In the genomic region with DNA sequence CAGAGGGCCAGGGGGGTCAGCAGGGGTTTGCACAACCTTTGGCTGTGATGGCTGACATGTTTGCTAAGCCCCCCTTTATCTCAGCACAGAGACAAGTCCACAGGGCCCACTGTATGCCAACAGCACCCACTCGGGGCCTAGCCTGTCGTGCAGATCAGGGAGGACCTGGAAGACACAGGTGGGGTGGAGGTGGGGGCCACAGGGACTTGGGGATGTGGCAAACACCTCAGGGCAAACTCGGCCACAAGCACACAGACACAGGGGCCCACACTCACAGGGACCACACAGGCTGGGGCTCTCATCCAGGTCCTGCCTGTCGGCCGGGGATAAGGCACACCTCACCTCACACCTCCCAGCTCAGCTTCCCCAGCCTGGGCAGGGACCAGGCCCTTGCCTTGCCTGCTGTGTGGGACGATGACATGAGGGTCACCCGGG, we compare ENCODE assay signal across 22 cellular contexts.
A peak's percentile ranks its signal among the peaks of the same experiment; 100 is the strongest.
DNase-seq lines count a peak whose midpoint lies in the region; ATAC-seq and TF ChIP-seq lines count a peak whose summit lies in the region.
"Had no signal": no experiment of that assay in that cellular context is flagged by ENCODE, and none has a peak within 500 bp of the region (broad histone marks: within the 10 kb centered on the region; RNA-seq: fewer than 3 reads in every experiment).

No MANE protein-coding gene starts in this region.

- no peaks in the 10 kb centered on the region for H3K36me3 ChIP-seq in lower lobe of right lung
- H3K36me3 ChIP-seq in upper lobe of left lung, result no peaks in the 10 kb centered on the region
- no peaks in the 10 kb centered on the region for H3K36me3 ChIP-seq in MM.1S (replicated peaks; ENCODE audit: insufficient read depth, low read length)
- H3K36me3 ChIP-seq: heart right ventricle, prostate gland had no signal

- CTCF ChIA-PET in activated CD8-positive, alpha-beta T cell treated with anti-CD3 and anti-CD28 coated beads for 36 hours (lab: Charles Lee), result no interaction called here

- H3K9me3 Mint-ChIP-seq in activated CD8-positive, alpha-beta T cell treated with anti-CD3 and anti-CD28 coated beads for 36 hours, result no peaks in the 10 kb centered on the region
- H3K9me3 Mint-ChIP-seq in progenitor cell of endocrine pancreas (ENCODE audit: low read depth), result no peaks in the 10 kb centered on the region
- H3K9me3 Mint-ChIP-seq: activated T-helper 17 cell treated with anti-CD3 and anti-CD28 coated beads, Interleukin-2, amount 50 U/mL, for 72 hours; natural killer cell treated with Interleukin-12 subunit alpha and Interleukin-12 subunit beta and Interleukin-15 and Interleukin-18, amount 100 ng/mL, for 72 hours had no signal

- H3K27me3 ChIP-seq in lower lobe of right lung (ENCODE audit: low read depth), result peaks cover 8% of the 10 kb centered on the region
- no peaks in the 10 kb centered on the region for H3K27me3 ChIP-seq in upper lobe of left lung
- H3K27me3 ChIP-seq in MM.1S (replicated peaks; ENCODE audit: insufficient read depth, low read length), result no peaks in the 10 kb centered on the region
- H3K27me3 ChIP-seq: testis had no signal

- H3K4me1 ChIP-seq in lower lobe of right lung, result no peaks in the 10 kb centered on the region
- H3K4me1 ChIP-seq in upper lobe of left lung, result peaks cover 0 to 7% (median 3%) of the 10 kb centered on the region in 4 donors
- H3K4me1 ChIP-seq in MM.1S (ENCODE audit: low read length), result peaks cover 13% of the 10 kb centered on the region
- H3K4me1 ChIP-seq: prostate gland, testis had no signal

- 0 out of 2 replicates have a peak, but pooled peaks cover 3% of the 10 kb centered on the region for H3K79me2 ChIP-seq in MM.1S (ENCODE audit: low read length)

- WGBS in upper lobe of left lung, 2 donors, result 88 to 91% methylated on average over 6 to 7 of the region's 7 CpGs

- no peak for TF ChIP-seq CTCF in activated CD8-positive, alpha-beta T cell treated with anti-CD3 and anti-CD28 coated beads for 36 hours (IDR thresholded peaks at IDR 0.05)
- TF ChIP-seq CTCF in lower lobe of right lung (IDR thresholded peaks at IDR 0.05) (no peak), upper lobe of left lung (IDR thresholded peaks at IDR 0.05) (no peak), MM.1S (IDR thresholded peaks at IDR 0.05; ENCODE audit: low read length) (no peak), progenitor cell of endocrine pancreas (IDR thresholded peaks at IDR 0.05; ENCODE audit: unreplicated experiment) (no peak)

- no peaks in the 10 kb centered on the region for H3K27me3 Mint-ChIP-seq in activated CD8-positive, alpha-beta T cell treated with anti-CD3 and anti-CD28 coated beads for 36 hours
- peaks cover 50% of the 10 kb centered on the region for H3K27me3 Mint-ChIP-seq in progenitor cell of endocrine pancreas
- H3K27me3 Mint-ChIP-seq: activated T-helper 17 cell treated with anti-CD3 and anti-CD28 coated beads, Interleukin-2, amount 50 U/mL, for 72 hours had no signal

- no peaks in the 10 kb centered on the region for H4K20me1 ChIP-seq in MM.1S (ENCODE audit: insufficient read depth, low read length)

- no peak for TF ChIP-seq EP300 in upper lobe of left lung (IDR thresholded peaks at IDR 0.05)

- H3K9me2 ChIP-seq in MM.1S (replicated peaks; ENCODE audit: insufficient read depth, low read length), result no peaks in the 10 kb centered on the region

- H3K4me3 Mint-ChIP-seq in activated CD8-positive, alpha-beta T cell treated with anti-CD3 and anti-CD28 coated beads for 36 hours, result no peak overlapping the region
- no peak overlapping the region for H3K4me3 Mint-ChIP-seq in progenitor cell of endocrine pancreas (ENCODE audit: low read depth)
- H3K4me3 Mint-ChIP-seq: activated T-helper 17 cell treated with anti-CD3 and anti-CD28 coated beads, Interleukin-2, amount 50 U/mL, for 72 hours; natural killer cell treated with Interleukin-12 subunit alpha and Interleukin-12 subunit beta and Interleukin-15 and Interleukin-18, amount 100 ng/mL, for 72 hours had no signal

- DNase-seq in activated effector memory CD4-positive, alpha-beta T cell treated with anti-CD3 and anti-CD28 coated beads, Interleukin-2, amount 50 U/mL, for 16 hours, result peak; percentile 48
- DNase-seq in activated effector memory CD4-positive, alpha-beta T cell treated with Interleukin-2 at 50 U/mL for 16 hours, result no peak
- no peak for DNase-seq in activated CD8-positive, alpha-beta T cell treated with anti-CD3 and anti-CD28 coated beads for 36 hours
- DNase-seq in lower lobe of right lung (peak; percentile 16), upper lobe of left lung (peak; percentile 18 to 44), NCI-H446 (lab: John Stamatoyannopoulos, UW) (no peak), MM.1S (no peak), progenitor cell of endocrine pancreas (ENCODE audit: low spot score, unreplicated experiment) (no peak)
- DNase-seq: activated CD4-positive, alpha-beta T cell treated with anti-CD3 and anti-CD28 coated beads, Interleukin-2, amount 50 U/mL, for 1 hour; anterior cingulate cortex; central memory CD4-positive, alpha-beta T cell; GOT3; heart right ventricle; IMR-90; mammary epithelial cell; NCI-H1694 treated with DMSO at 0.1 percent for 48 hours; NCI-H345; testis had no signal

- ATAC-seq in activated CD8-positive, alpha-beta T cell treated with anti-CD3 and anti-CD28 coated beads for 36 hours, result no peak
- ATAC-seq in lower lobe of right lung, result no peak
- ATAC-seq in upper lobe of left lung (ENCODE audit: low FRiP score in 2 of 2), result no peak
- ATAC-seq: activated T-helper 17 cell treated with anti-CD3 and anti-CD28 coated beads, Interleukin-2, amount 50 U/mL, for 72 hours; heart right ventricle; SK-N-SH treated with all-trans-retinoic acid at 6 μM for 48 hours had no signal

- no peak for TF ChIP-seq POLR2A in upper lobe of left lung (IDR thresholded peaks at IDR 0.05)

- POLR2A ChIA-PET in activated CD8-positive, alpha-beta T cell treated with anti-CD3 and anti-CD28 coated beads for 36 hours (lab: Charles Lee), result no interaction called here

- intact Hi-C loops in activated CD8-positive, alpha-beta T cell treated with anti-CD3 and anti-CD28 coated beads for 36 hours (cut with micrococcal nuclease), result no loop called here
- intact Hi-C loops in lower lobe of right lung (cut with DNase I), result no loop called here

- peaks cover 36% of the 10 kb centered on the region for H3K4me1 Mint-ChIP-seq in activated CD8-positive, alpha-beta T cell treated with anti-CD3 and anti-CD28 coated beads for 36 hours (ENCODE audit: low read depth)
- H3K4me1 Mint-ChIP-seq in progenitor cell of endocrine pancreas (ENCODE audit: low read depth), result peaks cover 6% of the 10 kb centered on the region

- no peaks in the 10 kb centered on the region for H3K36me3 Mint-ChIP-seq in activated CD8-positive, alpha-beta T cell treated with anti-CD3 and anti-CD28 coated beads for 36 hours (ENCODE audit: low read depth)
- H3K36me3 Mint-ChIP-seq in progenitor cell of endocrine pancreas (ENCODE audit: insufficient read depth), result no peaks in the 10 kb centered on the region
- H3K36me3 Mint-ChIP-seq: natural killer cell treated with Interleukin-12 subunit alpha and Interleukin-12 subunit beta and Interleukin-15 and Interleukin-18, amount 100 ng/mL, for 72 hours had no signal

- peak overlapping the region; percentile 78 for H3K27ac Mint-ChIP-seq in activated CD8-positive, alpha-beta T cell treated with anti-CD3 and anti-CD28 coated beads for 36 hours
- H3K27ac Mint-ChIP-seq in progenitor cell of endocrine pancreas, result no peak overlapping the region
- H3K27ac Mint-ChIP-seq: natural killer cell treated with Interleukin-12 subunit alpha and Interleukin-12 subunit beta and Interleukin-15 and Interleukin-18, amount 100 ng/mL, for 72 hours had no signal

- no peak overlapping the region for H3K9ac ChIP-seq in MM.1S (ENCODE audit: low read length)

- H2AFZ ChIP-seq in MM.1S (ENCODE audit: low read length), result no peak overlapping the region

- H3K4me2 ChIP-seq in MM.1S (ENCODE audit: low read depth, low read length), result no peak overlapping the region

- peaks cover 10% of the 10 kb centered on the region; the same call in 1 of the 2 replicates for H3F3A ChIP-seq in MM.1S (ENCODE audit: insufficient read depth, low read length)

- no peak overlapping the region for H3K4me3 ChIP-seq in lower lobe of right lung
- no peak overlapping the region for H3K4me3 ChIP-seq in upper lobe of left lung
- H3K4me3 ChIP-seq in MM.1S (ENCODE audit: low read length), result no peak overlapping the region
- H3K4me3 ChIP-seq: heart right ventricle, prostate gland, testis had no signal

- no peaks in the 10 kb centered on the region for H3K9me3 ChIP-seq in lower lobe of right lung
- H3K9me3 ChIP-seq in upper lobe of left lung, result no peaks in the 10 kb centered on the region
- no peaks in the 10 kb centered on the region for H3K9me3 ChIP-seq in MM.1S (replicated peaks; ENCODE audit: insufficient read depth, low read length)
- H3K9me3 ChIP-seq: heart right ventricle, prostate gland, testis had no signal

- no peak overlapping the region for H3K27ac ChIP-seq in lower lobe of right lung
- no peak overlapping the region for H3K27ac ChIP-seq in upper lobe of left lung
- no peak overlapping the region for H3K27ac ChIP-seq in MM.1S (ENCODE audit: low read length)
- H3K27ac ChIP-seq: heart right ventricle, prostate gland, testis had no signal

Comparison
In these comparisons a context has a peak if more than half of its experiments do, and no peak if none do; other contexts are left out.
1. DNase-seq: peak in activated effector memory CD4-positive, alpha-beta T cell treated with anti-CD3 and anti-CD28 coated beads, Interleukin-2, amount 50 U/mL, for 16 hours (single experiment), lower lobe of right lung (single experiment) and upper lobe of left lung (2 of 2); none in activated effector memory CD4-positive, alpha-beta T cell treated with Interleukin-2 at 50 U/mL for 16 hours (single experiment), activated CD8-positive, alpha-beta T cell treated with anti-CD3 and anti-CD28 coated beads for 36 hours (single experiment), NCI-H446 (0 of 2), MM.1S (single experiment) and progenitor cell of endocrine pancreas (single experiment).